In the genomic region with DNA sequence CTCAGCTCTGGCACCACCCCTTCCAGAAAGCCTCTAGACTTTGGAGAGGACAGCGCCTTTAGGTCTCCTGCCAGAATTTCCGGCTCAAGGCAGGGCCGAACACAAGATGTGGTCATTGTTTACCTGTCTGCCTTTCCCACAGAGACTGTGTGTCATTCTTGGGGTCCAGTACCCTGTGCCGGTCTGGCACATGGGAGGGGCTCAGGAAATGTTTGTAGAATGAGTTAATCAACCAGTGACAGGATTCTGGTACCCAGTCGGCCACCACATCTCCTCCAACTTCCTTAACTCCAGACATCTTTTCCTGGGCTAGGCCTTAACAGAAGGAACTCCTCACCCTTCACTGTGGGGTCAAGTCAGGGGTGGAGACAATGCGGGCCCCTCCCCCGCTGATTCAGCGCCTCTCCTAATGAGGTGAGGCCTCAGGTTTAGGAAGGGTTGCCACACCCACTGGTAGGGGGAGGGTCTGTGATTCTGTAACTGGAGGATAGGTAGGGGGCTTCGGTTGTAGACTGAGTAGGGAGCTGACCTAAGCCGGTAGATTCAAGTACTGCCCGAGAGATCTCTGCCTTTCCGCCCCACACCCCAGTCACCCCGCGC, we compare ENCODE assay signal across 8 cellular contexts. TPM values are rescaled to one million over a fixed set of nuclear protein-coding genes. Genes with fewer than 3 reads are reported as not detected.
DNase-seq lines count a peak whose midpoint lies in the region; ATAC-seq and TF ChIP-seq lines count a peak whose summit lies in the region.

No MANE protein-coding gene starts in this region.

- no peaks in the 10 kb centered on the region for H3K9me3 ChIP-seq in thymus (ENCODE audit: control insufficient read depth)

- peak overlapping the region; percentile 46 to 93 (median 77) for H3K4me3 ChIP-seq in dorsolateral prefrontal cortex
- peak overlapping the region; percentile 93 for H3K4me3 ChIP-seq in thymus (ENCODE audit: low read length)

- no peaks in the 10 kb centered on the region for H3K27me3 ChIP-seq in dorsolateral prefrontal cortex
- no peaks in the 10 kb centered on the region for H3K27me3 ChIP-seq in thymus (ENCODE audit: control insufficient read depth, insufficient read depth)

- WGBS in thymus = 23% methylated on average over 14 of the region's 14 CpGs

- in situ Hi-C loops in SK-MEL-5 (cut with HindIII; ENCODE audit: low pct_unique_long_range_greater_than_20kb, low sequenced_read_pairs) = no loop called here

- intact Hi-C loops in dorsolateral prefrontal cortex (cut with DNase I) = loop anchor here in 1 of 2 donors (1.0 kb wide), 1 partner anchor 30 kb away; no protein-coding TSS in a partner anchor

- ATAC-seq in HG02981 (IDR thresholded peaks at IDR 0.05; ENCODE audit: unreplicated experiment) (peak; percentile 14), GM18861 (IDR thresholded peaks at IDR 0.05; ENCODE audit: unreplicated experiment) (no peak)

- H3K27ac Mint-ChIP-seq in mesothelial cell of epicardium = peak overlapping the region; percentile 96

- H3K4me1 ChIP-seq in thymus (ENCODE audit: control insufficient read depth, insufficient read depth, low read length) = peaks cover 27% of the 10 kb centered on the region

- no peaks in the 10 kb centered on the region for H3K36me3 Mint-ChIP-seq in mesothelial cell of epicardium

- DNase-seq in NCI-H2171 (lab: John Stamatoyannopoulos, UW) = peak; percentile 47
- no peak for DNase-seq in NCI-H2171 treated with DMSO at 0.1 percent for 48 hours (lab: John Stamatoyannopoulos, UW)
- peak; percentile 28 for DNase-seq in SK-MEL-5 (ENCODE audit: low read depth, low spot score)
- no peak for DNase-seq in dorsolateral prefrontal cortex
- DNase-seq in mesothelial cell of epicardium (ENCODE audit: low spot score in 2 of 2, unreplicated experiment in 2 of 2) = no peak

- H3K27me3 Mint-ChIP-seq in mesothelial cell of epicardium (ENCODE audit: low read depth) = no peaks in the 10 kb centered on the region

- H3K27ac ChIP-seq in dorsolateral prefrontal cortex (peak overlapping the region; percentile 88 to 100 (median 99)), thymus (ENCODE audit: low read depth) (peak overlapping the region; percentile 98)

- TF ChIP-seq CTCF in dorsolateral prefrontal cortex (IDR thresholded peaks at IDR 0.05 in 54 of 56, conservative IDR thresholded peaks at IDR 0.05 in 2 of 56; ENCODE audit: low read depth in 1 of 56, partially characterized antibody in 56 of 56) (no peak), mesothelial cell of epicardium (IDR thresholded peaks at IDR 0.05; ENCODE audit: unreplicated experiment) (no peak)

- peaks cover 19% of the 10 kb centered on the region for H3K4me1 Mint-ChIP-seq in mesothelial cell of epicardium

- no peaks in the 10 kb centered on the region for H3K36me3 ChIP-seq in thymus (ENCODE audit: control insufficient read depth, insufficient read depth)

- H3K9me3 Mint-ChIP-seq in mesothelial cell of epicardium = no peaks in the 10 kb centered on the region

- peak overlapping the region; percentile 81 for H3K4me3 Mint-ChIP-seq in mesothelial cell of epicardium

RNA-seq across cellular contexts. Expression of a gene that starts 29.3 kb away (rescaled TPM):
- total RNA-seq in SK-MEL-5 (2014; rRNA removed; shearing (Covaris generic)) = 1.3 and 2.7 TPM in 2 replicates
- polyA plus RNA-seq in SK-MEL-5 (2015; cell fraction: cytosol; rRNA removed) = 1.4 and 1.6 TPM in 2 replicates
- 1.2 and 1.4 TPM in 2 replicates for polyA plus RNA-seq in SK-MEL-5 (2015; cell fraction: nucleus; rRNA removed)
- 100 to 1,000 TPM in 12 of 120 experiments, 10 to 100 TPM in 108; 37.8 to 132 (median 87.1) TPM for total RNA-seq in dorsolateral prefrontal cortex
- 5.1 to 6.1 TPM (median 5.4 TPM) in 3 replicates for total RNA-seq in mesothelial cell of epicardium
- polyA plus RNA-seq in thymus = 5.1 TPM

Comparison
In these comparisons a context has a peak if more than half of its experiments do, and no peak if none do; other contexts are left out.
1. DNase-seq: peak in NCI-H2171 (single experiment) and SK-MEL-5 (single experiment); none in NCI-H2171 treated with DMSO at 0.1 percent for 48 hours (single experiment), dorsolateral prefrontal cortex (0 of 10) and mesothelial cell of epicardium (0 of 2).